In genomic region chr6:82976179-82976578, GRCh38 we compare ENCODE assay signal across 24 cellular contexts.
"Had no signal": no experiment of that assay in that cellular context is flagged by ENCODE, and none has a peak within 500 bp of the region (broad histone marks: within the 10 kb centered on the region; RNA-seq: fewer than 3 reads in every experiment).

No MANE protein-coding gene starts in this region.

- DNase-seq: activated CD4-positive, alpha-beta memory T cell treated with anti-CD3 and anti-CD28 coated beads, Interleukin-2, amount 10 ng/mL, durations not matched to agents 7 days and 5 days; activated CD4-positive, alpha-beta T cell treated with anti-CD3 and anti-CD28 coated beads, Interleukin-2, amount 10 ng/mL, durations not matched to agents 7 days and 5 days; activated CD4-positive, CD25-positive, alpha-beta regulatory T cell; activated gamma-delta T cell treated with Interleukin-2 at 50 U/mL for 16 hours; activated naive CD4-positive, alpha-beta T cell treated with anti-CD3 and anti-CD28 coated beads, Interleukin-2, amount 50 U/mL, for 16 hours; activated naive CD8-positive, alpha-beta T cell treated with anti-CD3 and anti-CD28 coated beads, Interleukin-2, amount 10 ng/mL, durations not matched to agents 7 days and 5 days; activated T-cell treated with anti-CD3 and anti-CD28 coated beads for 4 hours; activated T-cell treated with anti-CD3 and anti-CD28 coated beads, Interleukin-2, amount 50 U/mL, for 48 hours; adrenal gland; anterior cingulate cortex; cerebellar nuclear complex; Kasumi-1; KBM-7; NCI-H1092; NCI-H1417 treated with DMSO at 0.1 percent for 48 hours; NCI-H1694; NCI-H2029; NCI-H510A treated with DMSO at 0.1 percent for 48 hours; NCI-H748 treated with DMSO at 0.1 percent for 48 hours; SIG-M5; T-helper 1 cell had no signal

- H3K27ac ChIP-seq: adrenal gland, SK-N-MC, VCaP had no signal

- ATAC-seq: activated T-helper 17 cell treated with anti-CD3 and anti-CD28 coated beads, Interleukin-2, amount 50 U/mL, for 72 hours had no signal

- H3K4me3 ChIP-seq: adrenal gland, SK-N-MC had no signal

- H3K27me3 ChIP-seq: adrenal gland had no signal

- H3K9me3 ChIP-seq: adrenal gland had no signal

- H3K4me1 ChIP-seq: adrenal gland had no signal

- H3K36me3 ChIP-seq: adrenal gland had no signal
